9 cellular contexts compared by ENCODE assay signal in the genomic region with DNA sequence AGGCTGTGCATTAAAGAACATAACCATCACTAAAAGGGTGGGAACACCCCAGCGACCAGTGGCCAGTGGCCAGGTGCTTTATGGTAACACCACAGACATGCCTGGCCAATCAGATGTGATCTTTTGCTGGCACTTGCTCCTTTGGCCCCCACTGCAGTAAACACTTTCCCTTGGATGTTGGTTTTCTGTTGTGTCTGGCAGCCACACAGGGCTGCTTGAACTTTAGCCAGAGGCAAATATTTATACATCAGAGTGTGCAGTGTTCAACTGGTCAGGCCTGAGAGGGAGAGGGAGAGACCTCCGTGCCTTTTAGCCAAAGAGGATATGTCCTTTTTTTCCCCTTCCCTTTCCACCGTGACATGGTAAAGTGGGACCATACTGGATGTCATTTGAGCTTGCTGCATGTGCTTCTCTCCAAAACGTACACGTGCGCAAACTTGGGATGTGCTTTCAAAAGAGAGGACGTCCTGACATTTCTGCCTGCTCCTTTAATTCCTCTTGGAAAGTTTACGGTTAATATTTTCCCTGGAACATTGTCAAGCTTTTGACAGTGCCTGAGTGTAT.
DNase-seq lines count a peak whose midpoint lies in the region; ATAC-seq, FAIRE-seq and TF ChIP-seq lines count a peak whose summit lies in the region.
"Had no signal": no experiment of that assay in that cellular context is flagged by ENCODE, and none has a peak within 500 bp of the region (broad histone marks: within the 10 kb centered on the region; RNA-seq: fewer than 3 reads in every experiment).

No MANE protein-coding gene starts in this region.

- H3K9me3 ChIP-seq in breast epithelium = no peaks in the 10 kb centered on the region
- no peaks in the 10 kb centered on the region for H3K9me3 ChIP-seq in small intestine (ENCODE audit: control insufficient read depth, low read depth)

- intact Hi-C loops in breast epithelium (cut with DNase I; ENCODE audit: low total_unique reads) = no loop called here

- in situ Hi-C loops in GM13976 (cut with MboI; ENCODE audit: low sequenced_read_pairs, unreplicated experiment) = no loop called here

- ATAC-seq in HG03280 (IDR thresholded peaks at IDR 0.05; ENCODE audit: unreplicated experiment) (no peak), HG03520 (IDR thresholded peaks at IDR 0.05; ENCODE audit: unreplicated experiment) (no peak), GM18502 (IDR thresholded peaks at IDR 0.05; ENCODE audit: poor library complexity, unreplicated experiment) (no peak)

- no peaks in the 10 kb centered on the region for H3K36me3 ChIP-seq in breast epithelium
- no peaks in the 10 kb centered on the region for H3K36me3 ChIP-seq in small intestine (ENCODE audit: control insufficient read depth in 2 of 2, insufficient read depth in 2 of 2, low read length in 2 of 2)

- H3K4me1 ChIP-seq in breast epithelium = peaks cover 3 to 18% of the 10 kb centered on the region in 2 donors
- H3K4me1 ChIP-seq in small intestine (ENCODE audit: control insufficient read depth in 2 of 2, insufficient read depth in 1 of 2, low read depth in 1 of 2, low read length in 1 of 2) = peaks cover 0 to 7% of the 10 kb centered on the region in 2 donors

- DNase-seq in HT-29 (ENCODE audit: low spot score) (peak; percentile 52), breast epithelium (ENCODE audit: low spot score in 2 of 2) (peak; percentile 27 to 58), iris pigment epithelial cell (ENCODE audit: low read depth) (peak; percentile 78), small intestine (peak; percentile 13), GM13976 (ENCODE audit: low spot score) (no peak)
- DNase-seq: activated gamma-delta T cell had no signal

- TF ChIP-seq POLR2A in breast epithelium (IDR thresholded peaks at IDR 0.05) = no peak

- WGBS in small intestine, 3 donors = 45 to 63% (median 63%) methylated on average over 8 of the region's 8 CpGs

- TF ChIP-seq CTCF in breast epithelium (IDR thresholded peaks at IDR 0.05) = no peak
- no peak for TF ChIP-seq CTCF in GM13976 (IDR thresholded peaks at IDR 0.05; ENCODE audit: borderline replicate concordance, control extremely low read depth, extremely low read depth, insufficient read depth, missing control alignments)

- no peak for FAIRE-seq in small intestine (lab: Jason Lieb, UNC)

- H3K27ac ChIP-seq in breast epithelium (peak overlapping the region; percentile 84 to 87), small intestine (ENCODE audit: low read depth in 1 of 2, low read length in 1 of 2) (peak overlapping the region in 1 of 2 donors; percentile 74)

- H3K27me3 ChIP-seq in breast epithelium = no peaks in the 10 kb centered on the region
- H3K27me3 ChIP-seq in small intestine (ENCODE audit: control insufficient read depth in 2 of 2, insufficient read depth in 2 of 2, low read length in 2 of 2) = no peaks in the 10 kb centered on the region

- peak overlapping the region; percentile 24 to 60 (median 40) for H3K4me3 ChIP-seq in breast epithelium
- no peak overlapping the region for H3K4me3 ChIP-seq in small intestine (ENCODE audit: low read depth in 1 of 2, low read length in 2 of 2)

Comparison
In these comparisons a context has a peak if more than half of its experiments do, and no peak if none do; other contexts are left out.
1. H3K4me3 ChIP-seq: peak in breast epithelium (3 of 3); none in small intestine (0 of 2).